In genomic region chr13:67099494-67099893, GRCh38 we compare ENCODE assay signal across 23 cellular contexts.
"Had no signal": no experiment of that assay in that cellular context is flagged by ENCODE, and none has a peak within 500 bp of the region (broad histone marks: within the 10 kb centered on the region; RNA-seq: fewer than 3 reads in every experiment).

No MANE protein-coding gene starts in this region.

- H3K4me1 Mint-ChIP-seq: naive thymus-derived CD8-positive, alpha-beta T cell; nephron progenitor cell; stimulated activated memory B cell treated with anti-CD40 and anti-IgM and Interleukin-4, amounts not matched to agents 10 μg/mL and 1 μg/mL and 100 μg/mL, for 72 hours had no signal

- H3K4me3 Mint-ChIP-seq: naive thymus-derived CD8-positive, alpha-beta T cell; nephron progenitor cell; stimulated activated memory B cell treated with anti-CD40 and anti-IgM and Interleukin-4, amounts not matched to agents 10 μg/mL and 1 μg/mL and 100 μg/mL, for 72 hours had no signal

- H3K27me3 Mint-ChIP-seq: stimulated activated memory B cell treated with anti-CD40 and anti-IgM and Interleukin-4, amounts not matched to agents 10 μg/mL and 1 μg/mL and 100 μg/mL, for 72 hours had no signal

- H3K4me3 ChIP-seq: gastrocnemius medialis, prostate gland, right atrium auricular region, sigmoid colon, transverse colon, upper lobe of right lung, uterus had no signal

- ATAC-seq: esophagus mucosa; gastrocnemius medialis; left lobe of liver; naive thymus-derived CD8-positive, alpha-beta T cell; stimulated activated memory B cell treated with anti-CD40 and anti-IgM and Interleukin-4, amounts not matched to agents 10 μg/mL and 1 μg/mL and 100 μg/mL, for 72 hours; stimulated activated naive CD8-positive, alpha-beta T cell treated with anti-CD3 and anti-CD28 coated beads, Interleukin-15, Interleukin-2, amounts not matched to agents 100 U/mL and 50 U/mL, for 24 hours; upper lobe of right lung had no signal

- H3K9me3 Mint-ChIP-seq: naive thymus-derived CD8-positive, alpha-beta T cell; nephron progenitor cell; stimulated activated memory B cell treated with anti-CD40 and anti-IgM and Interleukin-4, amounts not matched to agents 10 μg/mL and 1 μg/mL and 100 μg/mL, for 72 hours had no signal

- H3K36me3 ChIP-seq: gastrocnemius medialis, prostate gland, right atrium auricular region, sigmoid colon, transverse colon, upper lobe of right lung, uterus had no signal

- H3K36me3 Mint-ChIP-seq: naive thymus-derived CD8-positive, alpha-beta T cell; stimulated activated memory B cell treated with anti-CD40 and anti-IgM and Interleukin-4, amounts not matched to agents 10 μg/mL and 1 μg/mL and 100 μg/mL, for 72 hours had no signal

- H3K27ac Mint-ChIP-seq: naive thymus-derived CD8-positive, alpha-beta T cell; nephron progenitor cell; stimulated activated memory B cell treated with anti-CD40 and anti-IgM and Interleukin-4, amounts not matched to agents 10 μg/mL and 1 μg/mL and 100 μg/mL, for 72 hours had no signal

- H3K4me1 ChIP-seq: gastrocnemius medialis, prostate gland, transverse colon, upper lobe of right lung, uterus had no signal

- H3K27me3 ChIP-seq: gastrocnemius medialis, right atrium auricular region, sigmoid colon, transverse colon, upper lobe of right lung, uterus had no signal

- H3K27ac ChIP-seq: epithelial cell of prostate, gastrocnemius medialis, prostate gland, sigmoid colon, transverse colon, upper lobe of right lung, uterus had no signal

- H3K9me3 ChIP-seq: gastrocnemius medialis, prostate gland, right atrium auricular region, sigmoid colon, transverse colon, upper lobe of right lung, uterus had no signal

- DNase-seq: cerebellar nuclear complex; cortex of kidney; effector CD4-positive, alpha-beta T cell; foreskin fibroblast; gastrocnemius medialis; head of caudate nucleus; hippocampal formation; naive thymus-derived CD8-positive, alpha-beta T cell; nephron progenitor cell; nucleus accumbens; sigmoid colon; stimulated activated CD4-positive, alpha-beta T cell treated with anti-CD3 and anti-CD28 coated beads, Interleukin-2, amount 100 ng/mL, for 24 hours; stimulated activated CD4-positive, alpha-beta T cell treated with anti-CD3 and anti-CD28 coated beads, Interleukin-4, amount 100 ng/mL, for 24 hours; stimulated activated naive CD8-positive, alpha-beta T cell treated with anti-CD3 and anti-CD28 coated beads, Interleukin-15, Interleukin-2, amounts not matched to agents 100 U/mL and 50 U/mL, for 24 hours; transverse colon; upper lobe of right lung; uterus had no signal
